ENCODE assay signal across 10 cellular contexts in genomic region chr14:104461676-104462443, GRCh38.
DNase-seq lines count a peak whose midpoint lies in the region; ATAC-seq and TF ChIP-seq lines count a peak whose summit lies in the region.
"Had no signal": no experiment of that assay in that cellular context is flagged by ENCODE, and none has a peak within 500 bp of the region (broad histone marks: within the 10 kb centered on the region; RNA-seq: fewer than 3 reads in every experiment).

No MANE protein-coding gene starts in this region.

- H3K4me3 ChIP-seq in breast epithelium (peak overlapping the region in 2 of 3 donors; percentile 35 to 56), Peyer's patch (peak overlapping the region in 3 of 4 donors; percentile 3 to 33 (median 12)), mesodermal cell (ENCODE audit: extremely low read depth, insufficient read depth, low read length, poor library complexity, severe bottlenecking) (peak overlapping the region; percentile 16), upper lobe of left lung (peak overlapping the region in 2 of 4 donors; percentile 15 to 36), tibial nerve (peak overlapping the region in 2 of 4 donors; percentile 6 to 30)

- BruUV-seq in MCF 10A (replicated peaks; lab: Mats Ljungman, UMichigan): no TSS peak

- H3K27ac Mint-ChIP-seq in MCF 10A (ENCODE audit: low read depth, unreplicated experiment): no peak overlapping the region
- H3K27ac Mint-ChIP-seq: activated naive CD4-positive, alpha-beta T cell treated with anti-CD3 and anti-CD28 coated beads, Interleukin-2, amount 50 U/mL, for 72 hours; B cell had no signal

- TF ChIP-seq CTCF in breast epithelium (IDR thresholded peaks at IDR 0.05) (no peak), MCF 10A (IDR thresholded peaks at IDR 0.05; ENCODE audit: unreplicated experiment) (no peak), Peyer's patch (IDR thresholded peaks at IDR 0.05) (no peak), upper lobe of left lung (IDR thresholded peaks at IDR 0.05) (no peak), tibial nerve (IDR thresholded peaks at IDR 0.05) (no peak)

- H3K36me3 Mint-ChIP-seq in MCF 10A (ENCODE audit: insufficient read depth, unreplicated experiment): no peaks in the 10 kb centered on the region
- H3K36me3 Mint-ChIP-seq: activated naive CD4-positive, alpha-beta T cell treated with anti-CD3 and anti-CD28 coated beads, Interleukin-2, amount 50 U/mL, for 72 hours had no signal

- peaks cover 86% of the 10 kb centered on the region for H3K27me3 Mint-ChIP-seq in MCF 10A (ENCODE audit: insufficient read depth, unreplicated experiment)

- peaks cover 4 to 31% of the 10 kb centered on the region in 2 donors for H3K27me3 ChIP-seq in breast epithelium
- H3K27me3 ChIP-seq in Peyer's patch: peaks cover 0 to 10% of the 10 kb centered on the region in 2 donors
- H3K27me3 ChIP-seq in upper lobe of left lung: peaks cover 0 to 15% (median 6%) of the 10 kb centered on the region in 4 donors
- H3K27me3 ChIP-seq in tibial nerve: peaks cover 0 to 44% of the 10 kb centered on the region in 2 donors

- CTCF ChIA-PET in MCF 10A (lab: Yijun Ruan, JAX): no interaction called here

- H3K36me3 ChIP-seq in breast epithelium: no peaks in the 10 kb centered on the region
- no peaks in the 10 kb centered on the region for H3K36me3 ChIP-seq in Peyer's patch
- H3K36me3 ChIP-seq in mesodermal cell (ENCODE audit: control insufficient read depth, insufficient read depth, low read length): no peaks in the 10 kb centered on the region
- H3K36me3 ChIP-seq in upper lobe of left lung: no peaks in the 10 kb centered on the region
- H3K36me3 ChIP-seq in tibial nerve: no peaks in the 10 kb centered on the region

- TF ChIP-seq POLR2A in breast epithelium (IDR thresholded peaks at IDR 0.05): no peak
- TF ChIP-seq POLR2A in Peyer's patch (IDR thresholded peaks at IDR 0.05): no peak
- no peak for TF ChIP-seq POLR2A in upper lobe of left lung (IDR thresholded peaks at IDR 0.05)
- TF ChIP-seq POLR2A in tibial nerve (IDR thresholded peaks at IDR 0.05): no peak

- no peak for ATAC-seq in upper lobe of left lung (ENCODE audit: low FRiP score in 2 of 2)
- no peak for ATAC-seq in GM21528 (IDR thresholded peaks at IDR 0.05; ENCODE audit: low FRiP score, unreplicated experiment)

- intact Hi-C loops in breast epithelium (cut with DNase I; ENCODE audit: low total_unique reads) (loop anchor here (1.0 kb wide), 1 partner anchor 23 kb away; no protein-coding TSS in a partner anchor), MCF 10A (cut with micrococcal nuclease) (no loop called here)

- DNase-seq in breast epithelium (ENCODE audit: low spot score in 2 of 2): no peak
- DNase-seq in MCF 10A (ENCODE audit: unreplicated experiment): no peak
- no peak for DNase-seq in Peyer's patch
- peak; percentile 15 to 78 for DNase-seq in upper lobe of left lung
- DNase-seq in AML-193 (lab: John Stamatoyannopoulos, UW): no peak
- DNase-seq in tibial nerve (ENCODE audit: low spot score in 2 of 2): no peak

- H3K9me3 ChIP-seq in breast epithelium (no peaks in the 10 kb centered on the region), Peyer's patch (no peaks in the 10 kb centered on the region), mesodermal cell (ENCODE audit: control insufficient read depth, low read length) (no peaks in the 10 kb centered on the region), upper lobe of left lung (no peaks in the 10 kb centered on the region), tibial nerve (no peaks in the 10 kb centered on the region)

- no peaks in the 10 kb centered on the region for H3K9me3 Mint-ChIP-seq in MCF 10A (ENCODE audit: unreplicated experiment)
- H3K9me3 Mint-ChIP-seq: activated naive CD4-positive, alpha-beta T cell treated with anti-CD3 and anti-CD28 coated beads, Interleukin-2, amount 50 U/mL, for 72 hours had no signal

- 1 to 3% methylated on average over 45 to 53 of the region's 66 CpGs for WGBS in mesodermal cell (ENCODE audit: insufficient coverage in 2 of 2), 2 experiments
- WGBS in upper lobe of left lung, 2 donors: 6 to 27% methylated on average over 2 to 12 of the region's 66 CpGs
- 2 to 6% methylated on average over 3 to 48 of the region's 66 CpGs for WGBS in tibial nerve, 2 donors

- H3K27ac ChIP-seq in breast epithelium (no peak overlapping the region), Peyer's patch (no peak overlapping the region), mesodermal cell (ENCODE audit: low read depth, low read length, severe bottlenecking) (no peak overlapping the region), upper lobe of left lung (no peak overlapping the region), tibial nerve (no peak overlapping the region)

- POLR2A ChIA-PET in MCF 10A (lab: Yijun Ruan, JAX): no interaction called here

- peaks cover 4% of the 10 kb centered on the region for H3K4me1 Mint-ChIP-seq in MCF 10A (ENCODE audit: insufficient read depth, unreplicated experiment)

- TF ChIP-seq EP300 in upper lobe of left lung (IDR thresholded peaks at IDR 0.05): no peak
- TF ChIP-seq EP300 in tibial nerve (IDR thresholded peaks at IDR 0.05): no peak

- H3K4me1 ChIP-seq in breast epithelium: peaks cover 0 to 6% of the 10 kb centered on the region in 2 donors
- peaks cover 0 to 5% (median 2%) of the 10 kb centered on the region in 4 donors for H3K4me1 ChIP-seq in Peyer's patch
- H3K4me1 ChIP-seq in mesodermal cell (ENCODE audit: control insufficient read depth, insufficient read depth, low read length, poor library complexity, severe bottlenecking): peaks cover 4% of the 10 kb centered on the region
- peaks cover 7 to 12% (median 10%) of the 10 kb centered on the region in 4 donors for H3K4me1 ChIP-seq in upper lobe of left lung
- peaks cover 0 to 13% (median 7%) of the 10 kb centered on the region in 4 donors for H3K4me1 ChIP-seq in tibial nerve

- H3K4me3 Mint-ChIP-seq in MCF 10A (ENCODE audit: unreplicated experiment): no peak overlapping the region

Comparison
In these comparisons a context has a peak if more than half of its experiments do, and no peak if none do; other contexts are left out.
1. DNase-seq: peak in upper lobe of left lung (2 of 2); none in breast epithelium (0 of 2), MCF 10A (single experiment), Peyer's patch (0 of 3), AML-193 (0 of 2) and tibial nerve (0 of 2).